ENCODE assay signal across 21 cellular contexts in genomic region chrX:154352466-154352865, GRCh38. TPM values are rescaled to one million over a fixed set of nuclear protein-coding genes. Genes with fewer than 3 reads are reported as not detected.
DNase-seq lines count a peak whose midpoint lies in the region; ATAC-seq and TF ChIP-seq lines count a peak whose summit lies in the region.
"Had no signal": no experiment of that assay in that cellular context is flagged by ENCODE, and none has a peak within 500 bp of the region (broad histone marks: within the 10 kb centered on the region; RNA-seq: fewer than 3 reads in every experiment).

No MANE protein-coding gene starts in this region.

- no peak for ATAC-seq in HG02870 (IDR thresholded peaks at IDR 0.05; ENCODE audit: unreplicated experiment)
- ATAC-seq: psoas muscle; SK-N-SH treated with all-trans-retinoic acid at 6 μM for 48 hours; stimulated activated naive B cell treated with anti-CD40 and anti-IgM and Interleukin-4, amounts not matched to agents 10 μg/mL and 1 μg/mL and 100 μg/mL, for 72 hours had no signal

- no peak for TF ChIP-seq POLR2A in breast epithelium (IDR thresholded peaks at IDR 0.05)

- H3K4me3 ChIP-seq in breast epithelium (no peak overlapping the region), stomach smooth muscle (ENCODE audit: low read length in 2 of 2) (no peak overlapping the region)
- H3K4me3 ChIP-seq in effector memory CD4-positive, alpha-beta T cell (ENCODE audit: insufficient read depth, low read depth, low read length, poor library complexity, severe bottlenecking): no peak overlapping the region
- H3K4me3 ChIP-seq: esophagus squamous epithelium, psoas muscle had no signal

- no peak overlapping the region for H3K4me3 Mint-ChIP-seq in MCF 10A (ENCODE audit: unreplicated experiment)
- H3K4me3 Mint-ChIP-seq in IgD-negative memory B cell: peak overlapping the region in 3 of 4 donors; percentile 48 to 81 (median 78)
- H3K4me3 Mint-ChIP-seq: activated naive CD4-positive, alpha-beta T cell treated with anti-CD3 and anti-CD28 coated beads, Interleukin-2, amount 50 U/mL, for 24 hours; activated T-cell treated with anti-CD3 and anti-CD28 coated beads, Interleukin-2, amount 50 U/mL, for 24 hours; nephron progenitor cell; stimulated activated naive B cell treated with anti-CD40 and anti-IgM and Interleukin-4, amounts not matched to agents 10 μg/mL and 1 μg/mL and 100 μg/mL, for 72 hours had no signal

- H3K9me3 ChIP-seq in breast epithelium (no peaks in the 10 kb centered on the region), stomach smooth muscle (ENCODE audit: control insufficient read depth in 2 of 2, low read length in 2 of 2) (no peaks in the 10 kb centered on the region)
- no peaks in the 10 kb centered on the region for H3K9me3 ChIP-seq in effector memory CD4-positive, alpha-beta T cell (ENCODE audit: control insufficient read depth, low read length)
- H3K9me3 ChIP-seq: esophagus squamous epithelium, psoas muscle had no signal

- DNase-seq in MCF 10A (ENCODE audit: unreplicated experiment): no peak
- no peak for DNase-seq in breast epithelium (ENCODE audit: low spot score in 2 of 2)
- no peak for DNase-seq in effector memory CD4-positive, alpha-beta T cell
- no peak for DNase-seq in NCI-H1417 treated with DMSO at 0.1 percent for 48 hours (lab: John Stamatoyannopoulos, UW)
- no peak for DNase-seq in G401 (ENCODE audit: low spot score)
- DNase-seq: ACHN; activated CD4-positive, alpha-beta T cell treated with anti-CD3 and anti-CD28 coated beads for 48 hours; activated T-cell treated with anti-CD3 and anti-CD28 coated beads, Interleukin-2, amount 50 U/mL, for 24 hours; esophagus squamous epithelium; head of caudate nucleus; NCI-H187 treated with DMSO at 0.1 percent for 48 hours; NCI-H526; nephron progenitor cell; stimulated activated naive B cell treated with anti-CD40 and anti-IgM and Interleukin-4, amounts not matched to agents 10 μg/mL and 1 μg/mL and 100 μg/mL, for 72 hours; trophoblast cell had no signal

- in situ Hi-C loops in G401 (cut with HindIII; ENCODE audit: low sequenced_read_pairs): no loop called here

- H3K4me1 ChIP-seq in breast epithelium (no peaks in the 10 kb centered on the region), stomach smooth muscle (ENCODE audit: control insufficient read depth, insufficient read depth, low read length) (peaks cover 19% of the 10 kb centered on the region)
- peaks cover 83% of the 10 kb centered on the region for H3K4me1 ChIP-seq in effector memory CD4-positive, alpha-beta T cell (ENCODE audit: control insufficient read depth, insufficient read depth, low read length, poor library complexity, severe bottlenecking)
- H3K4me1 ChIP-seq: psoas muscle had no signal

- TF ChIP-seq CTCF in MCF 10A (IDR thresholded peaks at IDR 0.05; ENCODE audit: unreplicated experiment) (no peak), breast epithelium (IDR thresholded peaks at IDR 0.05) (no peak)

- H3K4me1 Mint-ChIP-seq in MCF 10A (ENCODE audit: insufficient read depth, unreplicated experiment) (no peaks in the 10 kb centered on the region), IgD-negative memory B cell (peaks cover 5 to 12% (median 10%) of the 10 kb centered on the region in 3 donors)

- H3K27me3 ChIP-seq in breast epithelium (peaks cover 0 to 33% of the 10 kb centered on the region in 2 donors), stomach smooth muscle (ENCODE audit: control insufficient read depth in 1 of 2, insufficient read depth in 2 of 2, low read length in 2 of 2) (peaks cover 0 to 3% of the 10 kb centered on the region in 2 donors)
- H3K27me3 ChIP-seq in effector memory CD4-positive, alpha-beta T cell (replicated peaks; ENCODE audit: control insufficient read depth, insufficient read depth, low read length, poor library complexity, severe bottlenecking): no peaks in the 10 kb centered on the region
- H3K27me3 ChIP-seq: esophagus squamous epithelium had no signal

- CTCF ChIA-PET in MCF 10A (lab: Yijun Ruan, JAX): no interaction called here

- TSS peak; percentile 40 for BruUV-seq in MCF 10A (replicated peaks; lab: Mats Ljungman, UMichigan)

- no peaks in the 10 kb centered on the region for H3K27me3 Mint-ChIP-seq in MCF 10A (ENCODE audit: insufficient read depth, unreplicated experiment)
- H3K27me3 Mint-ChIP-seq in IgD-negative memory B cell: no peaks in the 10 kb centered on the region
- H3K27me3 Mint-ChIP-seq: activated naive CD4-positive, alpha-beta T cell treated with anti-CD3 and anti-CD28 coated beads, Interleukin-2, amount 50 U/mL, for 24 hours; activated T-cell treated with anti-CD3 and anti-CD28 coated beads, Interleukin-2, amount 50 U/mL, for 24 hours; stimulated activated naive B cell treated with anti-CD40 and anti-IgM and Interleukin-4, amounts not matched to agents 10 μg/mL and 1 μg/mL and 100 μg/mL, for 72 hours had no signal

- no peak overlapping the region for H3K27ac Mint-ChIP-seq in MCF 10A (ENCODE audit: low read depth, unreplicated experiment)
- H3K27ac Mint-ChIP-seq in IgD-negative memory B cell: peak overlapping the region in 2 of 3 donors; percentile 59 to 91
- H3K27ac Mint-ChIP-seq: nephron progenitor cell had no signal

- no peak overlapping the region for H3K27ac ChIP-seq in breast epithelium
- H3K27ac ChIP-seq in effector memory CD4-positive, alpha-beta T cell (ENCODE audit: insufficient read depth, low read length, poor library complexity, severe bottlenecking): peak overlapping the region; percentile 53
- peak overlapping the region; percentile 73 for H3K27ac ChIP-seq in stomach smooth muscle (ENCODE audit: low read length)
- H3K27ac ChIP-seq: psoas muscle had no signal

- intact Hi-C loops in MCF 10A (cut with micrococcal nuclease): no loop called here
- intact Hi-C loops in breast epithelium (cut with DNase I; ENCODE audit: low total_unique reads): no loop called here

- H3K9ac ChIP-seq in stomach smooth muscle (ENCODE audit: low read length in 2 of 2): no peak overlapping the region

- H3K36me3 ChIP-seq in breast epithelium: no peaks in the 10 kb centered on the region
- peaks cover 82% of the 10 kb centered on the region for H3K36me3 ChIP-seq in effector memory CD4-positive, alpha-beta T cell (ENCODE audit: control insufficient read depth, insufficient read depth, low read length)
- H3K36me3 ChIP-seq in stomach smooth muscle (ENCODE audit: control insufficient read depth in 2 of 2, insufficient read depth in 2 of 2, low read length in 2 of 2): peaks cover 51 to 68% of the 10 kb centered on the region in 2 donors

- POLR2A ChIA-PET in MCF 10A (lab: Yijun Ruan, JAX): no interaction called here

- H3K36me3 Mint-ChIP-seq in MCF 10A (ENCODE audit: insufficient read depth, unreplicated experiment): peaks cover 70% of the 10 kb centered on the region
- no peaks in the 10 kb centered on the region for H3K36me3 Mint-ChIP-seq in IgD-negative memory B cell
- H3K36me3 Mint-ChIP-seq: activated naive CD4-positive, alpha-beta T cell treated with anti-CD3 and anti-CD28 coated beads, Interleukin-2, amount 50 U/mL, for 24 hours had no signal

- H3K9me3 Mint-ChIP-seq in MCF 10A (ENCODE audit: unreplicated experiment) (no peaks in the 10 kb centered on the region), IgD-negative memory B cell (no peaks in the 10 kb centered on the region)
- H3K9me3 Mint-ChIP-seq: activated naive CD4-positive, alpha-beta T cell treated with anti-CD3 and anti-CD28 coated beads, Interleukin-2, amount 50 U/mL, for 24 hours; activated T-cell treated with anti-CD3 and anti-CD28 coated beads, Interleukin-2, amount 50 U/mL, for 24 hours; stimulated activated naive B cell treated with anti-CD40 and anti-IgM and Interleukin-4, amounts not matched to agents 10 μg/mL and 1 μg/mL and 100 μg/mL, for 72 hours had no signal

RNA-seq across cellular contexts. Expression of gene FLNA, which starts 22.0 kb away (rescaled TPM):
- total RNA-seq in MCF 10A (2022) (1,218 and 1,231 TPM in 2 replicates), breast epithelium (100 to 1,000 TPM; 416 to 675 (median 622) TPM)
- 396 TPM for polyA plus RNA-seq in IgD-negative memory B cell
- 811 and 832 TPM in 2 replicates for total RNA-seq in G401 (2014; rRNA removed; shearing (Covaris generic))

RNA-seq across cellular contexts. Expression of gene EMD, which starts 26.6 kb away (rescaled TPM):
- total RNA-seq in MCF 10A (2022) (94.5 and 107 TPM in 2 replicates), breast epithelium (10 to 100 TPM; 33.8 to 48.1 (median 45.6) TPM)
- 32.4 TPM for polyA plus RNA-seq in IgD-negative memory B cell
- total RNA-seq in G401 (2014; rRNA removed; shearing (Covaris generic)): 49.8 and 72.5 TPM in 2 replicates

RNA-seq across cellular contexts. Expression of gene RPL10, which starts 45.7 kb away (rescaled TPM):
- total RNA-seq in MCF 10A (2022): 3,490 and 3,785 TPM in 2 replicates
- 1,000 to 10,000 TPM; 8,496 to 9,265 (median 8,695) TPM for total RNA-seq in breast epithelium
- polyA plus RNA-seq in IgD-negative memory B cell: 5,716 TPM
- 2,883 and 3,419 TPM in 2 replicates for total RNA-seq in G401 (2014; rRNA removed; shearing (Covaris generic))

RNA-seq across cellular contexts. Expression of gene DNASE1L1, which starts 56.6 kb away (rescaled TPM):
- total RNA-seq in MCF 10A (2022): 20.5 and 21.2 TPM in 2 replicates
- 10 to 100 TPM; 26.2 to 44.3 (median 26.9) TPM for total RNA-seq in breast epithelium
- 29.4 TPM for polyA plus RNA-seq in IgD-negative memory B cell
- 20.5 and 41.3 TPM in 2 replicates for total RNA-seq in G401 (2014; rRNA removed; shearing (Covaris generic))

RNA-seq across cellular contexts. Expression of gene TKTL1, which starts 56.9 kb away (rescaled TPM):
- total RNA-seq in MCF 10A (2022): not detected in 2 replicates
- total RNA-seq in breast epithelium: under 1 TPM in 1 of 3 donors, not detected in 2; 0.16 TPM
- 5.5 TPM for polyA plus RNA-seq in IgD-negative memory B cell
- total RNA-seq in G401 (2014; rRNA removed; shearing (Covaris generic)): not detected in 2 replicates
- total RNA-seq: esophagus squamous epithelium had no signal

Comparison
In these comparisons a context has a peak if more than half of its experiments do, and no peak if none do; other contexts are left out.
1. H3K27ac ChIP-seq: peak in effector memory CD4-positive, alpha-beta T cell (single experiment) and stomach smooth muscle (single experiment); none in breast epithelium (0 of 2).